Comparison of ENCODE assay signal across 10 cellular contexts in the genomic region with DNA sequence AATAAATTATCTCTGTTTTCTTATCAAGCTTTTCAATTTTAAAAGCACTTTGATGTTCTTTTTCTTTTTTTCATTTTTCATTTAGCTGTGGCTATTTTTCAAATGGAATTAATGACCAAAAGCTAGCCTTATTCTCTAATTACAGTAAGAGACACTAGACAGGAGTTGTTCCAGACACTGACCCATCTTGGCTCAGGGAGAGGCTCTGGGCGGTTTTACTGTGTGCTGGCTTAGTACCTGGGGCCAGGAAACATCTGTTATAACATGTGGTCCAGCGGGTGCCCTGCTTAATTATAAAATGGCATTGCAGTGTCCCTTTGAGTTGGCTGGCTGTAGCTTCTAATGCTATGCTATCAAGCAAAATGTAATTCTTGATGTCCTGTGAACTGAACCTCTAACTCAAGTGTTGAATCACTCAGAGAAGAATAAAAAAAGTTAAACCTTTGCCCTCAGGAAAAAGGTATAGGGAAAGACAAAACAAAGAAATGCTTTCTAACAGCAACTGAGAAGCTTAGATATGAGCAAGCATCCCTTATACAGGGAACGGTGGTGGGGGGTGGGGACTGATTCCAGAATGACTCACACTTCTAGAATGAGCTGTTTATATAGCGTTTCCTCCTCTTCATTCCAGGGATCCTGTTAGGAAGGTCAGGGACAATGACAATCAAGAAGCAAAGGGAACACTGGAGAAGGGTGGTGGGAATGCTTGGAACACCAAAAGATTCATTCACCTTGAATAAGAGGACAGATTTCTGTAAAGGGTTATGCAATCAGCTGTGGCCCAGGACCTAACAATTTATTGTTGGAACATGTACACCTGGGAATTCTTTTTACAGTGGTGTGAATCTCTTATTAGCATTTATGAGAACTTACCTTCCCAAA. TPM values are rescaled to one million over a fixed set of nuclear protein-coding genes. Genes with fewer than 3 reads are reported as not detected.
A peak's percentile ranks its signal among the peaks of the same experiment; 100 is the strongest.
DNase-seq lines count a peak whose midpoint lies in the region; ATAC-seq and TF ChIP-seq lines count a peak whose summit lies in the region.
"Had no signal": no experiment of that assay in that cellular context is flagged by ENCODE, and none has a peak within 500 bp of the region (broad histone marks: within the 10 kb centered on the region; RNA-seq: fewer than 3 reads in every experiment).

No MANE protein-coding gene starts in this region.

- no peaks in the 10 kb centered on the region for H3K9me3 ChIP-seq in Panc1 (ENCODE audit: control insufficient read depth, insufficient read depth, low read depth, low read length)
- H3K9me3 ChIP-seq in osteoblast (ENCODE audit: low read depth, low read length), result no peaks in the 10 kb centered on the region

- H3K27ac ChIP-seq in Panc1 (ENCODE audit: low read length), result no peak overlapping the region
- no peak overlapping the region for H3K27ac ChIP-seq in osteoblast (ENCODE audit: low read depth, low read length)

- no peaks in the 10 kb centered on the region for H3K79me2 ChIP-seq in osteoblast (ENCODE audit: insufficient read depth, low read length)

- in situ Hi-C loops in Panc1 (cut with HindIII; ENCODE audit: low pct_unique_long_range_greater_than_20kb, low sequenced_read_pairs), result no loop called here

- no TSS peak for BruUV-seq in Panc1 (replicated peaks; lab: Mats Ljungman, UMichigan)

- H3K4me2 ChIP-seq in osteoblast (ENCODE audit: insufficient read depth, low read length), result peak overlapping the region; percentile 47

- no peak overlapping the region for H2AFZ ChIP-seq in osteoblast (ENCODE audit: low read length)

- H3K27me3 ChIP-seq in Panc1 (ENCODE audit: control insufficient read depth, insufficient read depth, low read length) (no peaks in the 10 kb centered on the region), osteoblast (ENCODE audit: insufficient read depth, low read length) (peaks cover 6% of the 10 kb centered on the region)

- CTCF ChIA-PET in Panc1 (lab: Charles Lee), result interaction anchor here (0.5 kb wide), 1 partner anchor 1022 kb away, joined by 5 read pairs; no protein-coding TSS in a partner anchor

- H3K4me1 ChIP-seq in Panc1 (ENCODE audit: control insufficient read depth, insufficient read depth, low read length), result no peaks in the 10 kb centered on the region
- peaks cover 17% of the 10 kb centered on the region for H3K4me1 ChIP-seq in osteoblast (ENCODE audit: insufficient read depth, low read length)

- no peaks in the 10 kb centered on the region for H4K20me1 ChIP-seq in osteoblast (ENCODE audit: insufficient read depth, low read length)

- DNase-seq in Daoy (ENCODE audit: low read depth), result peak; percentile 69
- no peak for DNase-seq in Panc1 (ENCODE audit: low read depth, low spot score)
- peak; percentile 81 for DNase-seq in fibroblast of the aortic adventitia (ENCODE audit: low read depth)
- no peak for DNase-seq in osteoblast (ENCODE audit: insufficient read length, low spot score, missing footprints)
- no peak for DNase-seq in globus pallidus (ENCODE audit: low spot score)
- no peak for DNase-seq in activated CD4-positive, alpha-beta T cell treated with anti-CD3 and anti-CD28 coated beads, Interleukin-2, amount 50 U/mL, for 48 hours
- DNase-seq in epidermal melanocyte (ENCODE audit: insufficient read length, low spot score), result no peak
- DNase-seq: Kasumi-1 had no signal

- POLR2A ChIA-PET in Panc1 (lab: Charles Lee), result no interaction called here

- ATAC-seq in Panc1, result peak; percentile 79
- ATAC-seq in GM19395 (IDR thresholded peaks at IDR 0.05; ENCODE audit: unreplicated experiment), result no peak
- ATAC-seq: GM12878 had no signal

- H3K36me3 ChIP-seq in Panc1 (ENCODE audit: control insufficient read depth, insufficient read depth, low read length) (no peaks in the 10 kb centered on the region), osteoblast (ENCODE audit: insufficient read depth, low read length) (no peaks in the 10 kb centered on the region)

- H3K4me3 ChIP-seq in Panc1 (ENCODE audit: low read depth in 2 of 2, low read length in 2 of 2) (no peak overlapping the region), fibroblast of the aortic adventitia (ENCODE audit: low read depth, low read length) (no peak overlapping the region), osteoblast (ENCODE audit: insufficient read depth, low read length) (no peak overlapping the region)
- H3K4me3 ChIP-seq: GM12878 had no signal

- intact Hi-C loops in Panc1 (cut with micrococcal nuclease; ENCODE audit: unreplicated experiment), result no loop called here

- TF ChIP-seq CTCF in Panc1 (IDR thresholded peaks at IDR 0.05) (no peak), fibroblast of the aortic adventitia (IDR thresholded peaks at IDR 0.05; ENCODE audit: insufficient read depth, low read length) (no peak), osteoblast (IDR thresholded peaks at IDR 0.05; ENCODE audit: extremely low read depth, low read depth, low read length) (no peak)

RNA-seq across cellular contexts. Expression of gene NFIB, which starts 58.7 kb away (rescaled TPM):
- 16.5 and 19.4 TPM in 2 replicates for total RNA-seq in Daoy (2014; rRNA removed; shearing (Covaris generic))
- total RNA-seq in Panc1 (2021; ENCODE audit: unreplicated experiment) (26.7 TPM), fibroblast of the aortic adventitia (ENCODE audit: low replicate concordance) (107 and 111 TPM in 2 replicates), osteoblast (21.0 and 26.2 TPM in 2 replicates)
- polyA plus RNA-seq in Panc1 (2012; ENCODE audit: insufficient read length), result 5.0 TPM

Comparison
In these comparisons a context has a peak if more than half of its experiments do, and no peak if none do; other contexts are left out.
1. DNase-seq: peak in Daoy (single experiment) and fibroblast of the aortic adventitia (single experiment); none in Panc1 (single experiment), osteoblast (single experiment), globus pallidus (single experiment), activated CD4-positive, alpha-beta T cell treated with anti-CD3 and anti-CD28 coated beads, Interleukin-2, amount 50 U/mL, for 48 hours (0 of 2) and epidermal melanocyte (single experiment).